Comparison of ENCODE assay signal across 23 cellular contexts in genomic region chr18:43539862-43540261, GRCh38.
"Had no signal": no experiment of that assay in that cellular context is flagged by ENCODE, and none has a peak within 500 bp of the region (broad histone marks: within the 10 kb centered on the region; RNA-seq: fewer than 3 reads in every experiment).

No MANE protein-coding gene starts in this region.

- H3K4me1 ChIP-seq: pancreas, suprapubic skin, tibial nerve had no signal

- H3K27ac ChIP-seq: cardiac muscle cell, epithelial cell of prostate, pancreas, skin epidermis, suprapubic skin, tibial nerve had no signal

- H3K27me3 ChIP-seq: cardiac muscle cell, pancreas, tibial nerve had no signal

- ATAC-seq: left ventricle myocardium superior; natural killer cell treated with Interleukin-12 subunit alpha and Interleukin-12 subunit beta and Interleukin-15 and Interleukin-18, amount 100 ng/mL, for 72 hours; pancreas; right cardiac atrium; stimulated activated naive CD8-positive, alpha-beta T cell treated with anti-CD3 and anti-CD28 coated beads, Interleukin-15, amount 100 ng/mL, for 72 hours had no signal

- H3K4me3 ChIP-seq: cardiac muscle cell, pancreas, skin epidermis, suprapubic skin, tibial nerve had no signal

- FAIRE-seq: frontal cortex, pancreas had no signal

- DNase-seq: activated CD4-positive, alpha-beta T cell treated with anti-CD3 and anti-CD28 coated beads for 1 hour; activated CD4-positive, alpha-beta T cell treated with anti-CD3 and anti-CD28 coated beads, Interleukin-2, amount 50 U/mL, for 1 hour; activated naive CD4-positive, alpha-beta T cell; activated naive CD8-positive, alpha-beta T cell treated with anti-CD3 and anti-CD28 coated beads for 36 hours; activated T-cell treated with anti-CD3 and anti-CD28 coated beads, Interleukin-2, amount 50 U/mL, for 24 hours; amygdala; cortex of kidney; glutamatergic neuron; hippocampal formation; left ventricle myocardium superior; mammary epithelial cell; pancreas; right cardiac atrium; stimulated activated CD4-positive, alpha-beta T cell treated with anti-CD3 and anti-CD28 coated beads, Interleukin-1b, Interleukin-23, amount 100 ng/mL, for 48 hours; stimulated activated naive CD8-positive, alpha-beta T cell treated with anti-CD3 and anti-CD28 coated beads, Interleukin-15, amount 100 ng/mL, for 72 hours; T-helper 9 cell had no signal

- H3K36me3 ChIP-seq: cardiac muscle cell, pancreas, suprapubic skin, tibial nerve had no signal

- H3K9me3 ChIP-seq: pancreas, suprapubic skin, tibial nerve had no signal
